In the genomic region with DNA sequence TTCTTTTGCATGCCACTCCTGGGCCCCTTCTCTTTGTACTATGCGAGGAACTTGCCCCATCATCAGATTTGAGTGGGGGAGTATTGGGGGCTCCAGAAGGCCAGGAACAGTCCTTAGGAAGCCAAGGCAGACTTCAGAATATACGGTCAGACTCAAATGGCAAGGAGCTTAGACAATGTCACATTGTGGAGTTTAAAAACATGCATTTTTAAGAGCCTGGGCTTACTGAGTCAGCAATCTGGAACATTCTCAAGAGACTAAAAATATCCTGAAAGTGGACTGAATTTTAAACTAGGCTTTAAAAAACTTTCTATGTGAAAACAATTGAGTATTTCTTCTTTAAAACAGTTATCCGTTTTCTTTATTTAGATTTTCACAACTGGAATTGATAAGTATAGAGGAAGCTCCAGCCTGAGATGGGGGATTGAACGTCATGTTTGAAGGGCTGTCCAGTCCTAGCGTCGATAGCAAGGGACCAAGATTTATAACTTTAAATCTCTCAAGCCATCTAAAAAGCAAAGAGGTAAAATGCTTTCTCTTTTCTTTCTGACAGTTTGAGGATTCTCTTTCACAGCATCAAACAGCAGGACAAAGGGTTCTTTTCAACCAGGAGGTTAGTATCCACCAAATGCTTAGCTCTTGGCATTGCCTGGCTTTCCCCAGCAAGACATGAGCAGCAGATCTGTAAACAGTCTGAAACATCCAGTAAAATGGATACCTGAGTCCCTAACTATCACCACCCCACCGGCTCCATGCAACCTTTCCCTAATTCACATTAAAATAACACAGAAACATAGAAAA, we compare ENCODE assay signal across 17 cellular contexts. TPM values are rescaled to one million over a fixed set of nuclear protein-coding genes. Genes with fewer than 3 reads are reported as not detected.
DNase-seq lines count a peak whose midpoint lies in the region; ATAC-seq, FAIRE-seq and TF ChIP-seq lines count a peak whose summit lies in the region.
"Had no signal": no experiment of that assay in that cellular context is flagged by ENCODE, and none has a peak within 500 bp of the region (broad histone marks: within the 10 kb centered on the region; RNA-seq: fewer than 3 reads in every experiment).

No MANE protein-coding gene starts in this region.

- H3K27ac ChIP-seq in HepG2 (ENCODE audit: extremely low read length, insufficient read depth, low read length) (no peak overlapping the region), right lobe of liver (no peak overlapping the region)
- H3K27ac ChIP-seq: body of pancreas, epithelial cell of prostate, SJCRH30 had no signal

- ATAC-seq in HepG2: no peak
- no peak for ATAC-seq in right lobe of liver
- ATAC-seq in sciatic nerve: peak; percentile 65
- no peak for ATAC-seq in WTC11
- ATAC-seq: body of pancreas had no signal

- no peaks in the 10 kb centered on the region for H3K27me3 Mint-ChIP-seq in WTC11 (ENCODE audit: low read depth)
- H3K27me3 Mint-ChIP-seq: stimulated activated naive CD8-positive, alpha-beta T cell treated with anti-CD3 and anti-CD28 coated beads, Interleukin-15, Interleukin-2, amounts not matched to agents 100 ng/mL and 50 ng/mL, for 24 hours had no signal

- WGBS in HepG2 (ENCODE audit: low lambda C conversion rate): 98% methylated on average over 7 of the region's 7 CpGs
- whole genome bisulfite sequencing in right lobe of liver (ENCODE audit: insufficient coverage, low coverage, low lambda C conversion rate, missing lambda C conversion rate): 83% methylated on average over 7 of the region's 7 CpGs
- 59 to 64% methylated on average over 7 of the region's 7 CpGs for WGBS in lower leg skin, 2 donors

- no peaks in the 10 kb centered on the region for H3K9me3 ChIP-seq in HepG2 (ENCODE audit: low read length)
- H3K9me3 ChIP-seq in right lobe of liver: no peaks in the 10 kb centered on the region
- H3K9me3 ChIP-seq: body of pancreas, SJCRH30 had no signal

- H3K36me3 Mint-ChIP-seq in WTC11: peaks cover 33% of the 10 kb centered on the region

- H3K27me3 ChIP-seq in HepG2 (ENCODE audit: control insufficient read depth in 1 of 2, insufficient read depth in 2 of 2, low read length in 2 of 2): no peaks in the 10 kb centered on the region
- no peaks in the 10 kb centered on the region for H3K27me3 ChIP-seq in right lobe of liver
- H3K27me3 ChIP-seq: body of pancreas had no signal

- H3K4me1 ChIP-seq in HepG2 (ENCODE audit: insufficient read depth, low read length) (peaks cover 16% of the 10 kb centered on the region), right lobe of liver (no peaks in the 10 kb centered on the region)
- H3K4me1 ChIP-seq: SJCRH30 had no signal

- no peak for TF ChIP-seq RAD21 in HepG2 (CRISPR knock-in tag; IDR thresholded peaks at IDR 0.05)

- H3K36me3 ChIP-seq in HepG2 (replicated peaks in 1 of 2; ENCODE audit: control insufficient read depth in 1 of 2, insufficient read depth in 2 of 2, low read length in 2 of 2) (peaks cover 18 to 72% of the 10 kb centered on the region in 2 experiments), right lobe of liver (peaks cover 0 to 5% (median 0%) of the 10 kb centered on the region in 4 donors)
- H3K36me3 ChIP-seq: SJCRH30 had no signal

- DNase-seq in HepG2 (ENCODE audit: low spot score) (no peak), right lobe of liver (no peak), globus pallidus (ENCODE audit: low spot score) (peak; percentile 86), sciatic nerve (ENCODE audit: low spot score) (no peak), WTC11 (ENCODE audit: low spot score) (no peak), LoVo (ENCODE audit: low spot score) (no peak), lower leg skin (ENCODE audit: low spot score in 2 of 2) (no peak)
- DNase-seq in stimulated activated CD8-positive, alpha-beta memory T cell treated with anti-CD3 and anti-CD28 coated beads, Interleukin-4, amount 100 ng/mL, for 48 hours: no peak
- DNase-seq: ACHN, body of pancreas, DMS79, HCEC 1CT, NCI-H1105, NCI-H69 had no signal

- POLR2A ChIA-PET in HepG2 (lab: Yijun Ruan, JAX): no interaction called here
- POLR2A ChIA-PET in WTC11 (lab: Charles Lee): no interaction called here

- TF ChIP-seq POLR2A in HepG2 (IDR thresholded peaks at IDR 0.05; ENCODE audit: insufficient read depth in 1 of 2, low read depth in 2 of 2, low read length in 2 of 2) (no peak), right lobe of liver (IDR thresholded peaks at IDR 0.05) (no peak), lower leg skin (IDR thresholded peaks at IDR 0.05) (no peak)

- BruUV-seq in HepG2 (replicated peaks; lab: Mats Ljungman, UMichigan): no TSS peak

- H3K79me2 ChIP-seq in HepG2 (ENCODE audit: insufficient read depth, low read length): no peaks in the 10 kb centered on the region

- FAIRE-seq in HepG2 (lab: Jason Lieb, UNC): no peak

- no peak for TF ChIP-seq CTCF in HepG2 (CRISPR knock-in tag; IDR thresholded peaks at IDR 0.05)
- TF ChIP-seq CTCF in right lobe of liver (IDR thresholded peaks at IDR 0.05): no peak
- no peak for TF ChIP-seq CTCF in WTC11 (IDR thresholded peaks at IDR 0.05)
- TF ChIP-seq CTCF in lower leg skin (IDR thresholded peaks at IDR 0.05): no peak

- in situ Hi-C loops in HepG2 (cut with HindIII; ENCODE audit: extremely low pct_ligation_motif_present, low pct_unique_long_range_greater_than_20kb): no loop called here

- H3K4me3 Mint-ChIP-seq in WTC11: no peak overlapping the region
- H3K4me3 Mint-ChIP-seq: stimulated activated naive CD8-positive, alpha-beta T cell treated with anti-CD3 and anti-CD28 coated beads, Interleukin-15, Interleukin-2, amounts not matched to agents 100 ng/mL and 50 ng/mL, for 24 hours had no signal

- H3K9me3 Mint-ChIP-seq in WTC11: no peaks in the 10 kb centered on the region
- H3K9me3 Mint-ChIP-seq: stimulated activated naive CD8-positive, alpha-beta T cell treated with anti-CD3 and anti-CD28 coated beads, Interleukin-15, Interleukin-2, amounts not matched to agents 100 ng/mL and 50 ng/mL, for 24 hours had no signal

- no peak overlapping the region for H3K4me2 ChIP-seq in HepG2 (ENCODE audit: low read depth, low read length)

- CTCF ChIA-PET in HepG2 (lab: Yijun Ruan, JAX; ENCODE audit: low intra/inter-chr PET ratio, low total read pairs): no interaction called here
- CTCF ChIA-PET in WTC11 (lab: Charles Lee): interaction anchor here (1.5 kb wide), 1 partner anchor 10 kb away, joined by 10 read pairs; no protein-coding TSS in a partner anchor

- no peak for TF ChIP-seq EP300 in HepG2 (IDR thresholded peaks at IDR 0.05; ENCODE audit: low read depth in 2 of 2, low read length in 2 of 2)
- no peak for TF ChIP-seq EP300 in HepG2 (CRISPR knock-in tag; IDR thresholded peaks at IDR 0.05; ENCODE audit: borderline replicate concordance)

- H3K27ac Mint-ChIP-seq in WTC11: no peak overlapping the region
- H3K27ac Mint-ChIP-seq: stimulated activated naive CD8-positive, alpha-beta T cell treated with anti-CD3 and anti-CD28 coated beads, Interleukin-15, Interleukin-2, amounts not matched to agents 100 ng/mL and 50 ng/mL, for 24 hours had no signal

- H4K20me1 ChIP-seq in HepG2 (ENCODE audit: insufficient read depth, low read length): peaks cover 2% of the 10 kb centered on the region; the same call in 1 of the 2 replicates

- H2AFZ ChIP-seq in HepG2 (ENCODE audit: low read length): no peak overlapping the region

- H3K4me1 Mint-ChIP-seq in WTC11: no peaks in the 10 kb centered on the region

- no peak overlapping the region for H3K9ac ChIP-seq in HepG2 (ENCODE audit: insufficient read depth, low read depth, low read length)

- intact Hi-C loops in HepG2 (cut with micrococcal nuclease; ENCODE audit: unreplicated experiment) (no loop called here), right lobe of liver (cut with DNase I) (no loop called here), sciatic nerve (cut with DNase I) (no loop called here), lower leg skin (cut with DNase I; ENCODE audit: low total_unique reads) (no loop called here)

- H3K4me3 ChIP-seq in HepG2 (replicated peaks in 1 of 3; ENCODE audit: insufficient read depth in 1 of 3, low read depth in 2 of 3, low read length in 3 of 3): no peak overlapping the region
- no peak overlapping the region for H3K4me3 ChIP-seq in right lobe of liver
- no peak overlapping the region for H3K4me3 ChIP-seq in lower leg skin (ENCODE audit: low read depth, poor library complexity, severe bottlenecking)
- H3K4me3 ChIP-seq: body of pancreas, SJCRH30 had no signal

RNA-seq across cellular contexts. Expression of a gene that starts 45.8 kb away (rescaled TPM):
- total RNA-seq in HepG2 (2016; rRNA removed; fragmentation: Illumina TruSeq; extraction: Trizol): 1.9 and 5.8 TPM in 2 replicates
- 2.1 and 2.8 TPM in 2 replicates for total RNA-seq in HepG2 (2016; cell fraction: cytosol; rRNA removed; fragmentation: Illumina TruSeq; extraction: Trizol; ENCODE audit: low read depth)
- total RNA-seq in HepG2 (2016; cell fraction: insoluble cytoplasmic fraction; rRNA removed; fragmentation: Illumina TruSeq; extraction: Trizol): 2.8 and 3.9 TPM in 2 replicates
- 0.93 and 2.2 TPM in 2 replicates for total RNA-seq in HepG2 (2016; cell fraction: membrane; rRNA removed; fragmentation: Illumina TruSeq; extraction: Trizol)
- 6.2 and 8.3 TPM in 2 replicates for total RNA-seq in HepG2 (2016; cell fraction: nucleus; rRNA removed; fragmentation: Illumina TruSeq; extraction: Trizol)
- polyA plus RNA-seq in HepG2 (2011; rRNA removed): 12.1 and 12.8 TPM in 2 replicates
- polyA plus RNA-seq in HepG2 (2011; cell fraction: cytosol; rRNA removed): 1.4 and 2.4 TPM in 2 replicates
- 85.1 and 85.9 TPM in 2 replicates for polyA plus RNA-seq in HepG2 (2011; cell fraction: nucleus; rRNA removed)
- polyA plus RNA-seq in HepG2 (2012): 4.8 and 8.8 TPM in 2 replicates
- 0.59 and 0.97 TPM in 2 replicates for polyA plus RNA-seq in HepG2 (2016; cell fraction: cytosol; fragmentation: Illumina TruSeq; extraction: Trizol; ENCODE audit: low read depth)
- 1.7 and 2.7 TPM in 2 replicates for polyA plus RNA-seq in HepG2 (2016; cell fraction: insoluble cytoplasmic fraction; fragmentation: Illumina TruSeq; extraction: Trizol; ENCODE audit: low read depth)
- polyA plus RNA-seq in HepG2 (2016; cell fraction: membrane; fragmentation: Illumina TruSeq; extraction: Trizol; ENCODE audit: low read depth): 2.3 and 2.4 TPM in 2 replicates
- 38.4 and 39.4 TPM in 2 replicates for polyA plus RNA-seq in HepG2 (2016; cell fraction: nucleus; fragmentation: Illumina TruSeq; extraction: Trizol; ENCODE audit: insufficient read depth, low read depth)
- polyA minus RNA-seq in HepG2 (2011; rRNA and poly(A)+ RNA removed; ENCODE audit: low replicate concordance): 9.6 and 12.2 TPM in 2 replicates
- 0.97 TPM in 1 of 2 replicates, not detected in the other for polyA minus RNA-seq in HepG2 (2011; cell fraction: cytosol; rRNA and poly(A)+ RNA removed)
- polyA minus RNA-seq in HepG2 (2011; cell fraction: nucleus; rRNA and poly(A)+ RNA removed): 22.5 and 27.2 TPM in 2 replicates
- total RNA-seq in right lobe of liver: 1 to 10 TPM in 3 of 6 experiments, under 1 TPM in 3; 0.43 to 3.3 (median 1.3) TPM
- total RNA-seq in sciatic nerve: 14.7 TPM
- total RNA-seq in WTC11 (2021): 4.9 to 8.3 TPM (median 6.5 TPM) in 3 replicates
- 1 to 10 TPM in 2 of 4 donors, under 1 TPM in 1, not detected in 1; 0.52 to 4.0 (median 3.8) TPM for total RNA-seq in lower leg skin

RNA-seq across cellular contexts. Expression of a gene that starts 50.0 kb away (rescaled TPM):
- total RNA-seq in HepG2 (2016; rRNA removed; fragmentation: Illumina TruSeq; extraction: Trizol): 21.4 and 28.2 TPM in 2 replicates
- 48.5 and 53.9 TPM in 2 replicates for total RNA-seq in HepG2 (2016; cell fraction: cytosol; rRNA removed; fragmentation: Illumina TruSeq; extraction: Trizol; ENCODE audit: low read depth)
- 22.2 and 28.9 TPM in 2 replicates for total RNA-seq in HepG2 (2016; cell fraction: insoluble cytoplasmic fraction; rRNA removed; fragmentation: Illumina TruSeq; extraction: Trizol)
- 18.9 and 23.3 TPM in 2 replicates for total RNA-seq in HepG2 (2016; cell fraction: membrane; rRNA removed; fragmentation: Illumina TruSeq; extraction: Trizol)
- total RNA-seq in HepG2 (2016; cell fraction: nucleus; rRNA removed; fragmentation: Illumina TruSeq; extraction: Trizol): 58.5 and 67.5 TPM in 2 replicates
- polyA plus RNA-seq in HepG2 (2011; rRNA removed): 9.2 and 10.4 TPM in 2 replicates
- polyA plus RNA-seq in HepG2 (2011; cell fraction: cytosol; rRNA removed): 2.1 and 2.9 TPM in 2 replicates
- polyA plus RNA-seq in HepG2 (2011; cell fraction: nucleus; rRNA removed): 11.2 and 18.7 TPM in 2 replicates
- 8.8 and 10.8 TPM in 2 replicates for polyA plus RNA-seq in HepG2 (2012)
- polyA plus RNA-seq in HepG2 (2016; cell fraction: cytosol; fragmentation: Illumina TruSeq; extraction: Trizol; ENCODE audit: low read depth): 2.0 and 2.3 TPM in 2 replicates
- polyA plus RNA-seq in HepG2 (2016; cell fraction: insoluble cytoplasmic fraction; fragmentation: Illumina TruSeq; extraction: Trizol; ENCODE audit: low read depth): 8.3 and 12.5 TPM in 2 replicates
- polyA plus RNA-seq in HepG2 (2016; cell fraction: membrane; fragmentation: Illumina TruSeq; extraction: Trizol; ENCODE audit: low read depth): 4.4 and 6.3 TPM in 2 replicates
- 28.8 and 34.7 TPM in 2 replicates for polyA plus RNA-seq in HepG2 (2016; cell fraction: nucleus; fragmentation: Illumina TruSeq; extraction: Trizol; ENCODE audit: insufficient read depth, low read depth)
- polyA minus RNA-seq in HepG2 (2011; rRNA and poly(A)+ RNA removed; ENCODE audit: low replicate concordance): 8.8 and 32.2 TPM in 2 replicates
- 14.0 and 17.8 TPM in 2 replicates for polyA minus RNA-seq in HepG2 (2011; cell fraction: cytosol; rRNA and poly(A)+ RNA removed)
- 174 and 213 TPM in 2 replicates for polyA minus RNA-seq in HepG2 (2011; cell fraction: nucleus; rRNA and poly(A)+ RNA removed)
- total RNA-seq in right lobe of liver: 1 to 10 TPM; 3.5 to 6.5 (median 4.7) TPM
- 27.5 TPM for total RNA-seq in sciatic nerve
- 16.2 to 16.9 TPM (median 16.5 TPM) in 3 replicates for total RNA-seq in WTC11 (2021)
- 10 to 100 TPM in 1 of 4 donors, 1 to 10 TPM in 3; 5.6 to 14.8 (median 8.2) TPM for total RNA-seq in lower leg skin
